Comparison of ENCODE assay signal across 2 cellular contexts in genomic region chr15:66402885-66403284, GRCh38.
TF ChIP-seq lines count a peak whose summit lies in the region.

No MANE protein-coding gene starts in this region.

TF ChIP-seq in HepG2, 621 proteins besides CTCF, POLR2A, EP300 and RAD21:
- no peak for TF ChIP-seq ZNF546 (CRISPR knock-in tag; conservative IDR thresholded peaks at IDR 0.05)
- TF ChIP-seq ZNF18 (CRISPR knock-in tag; IDR thresholded peaks at IDR 0.05; ENCODE audit: insufficient replicate concordance): peak; percentile 46
TF ChIP-seq in HepG2: peak in this region for 1.

TF ChIP-seq in H1, 55 proteins besides CTCF, POLR2A, EP300 and RAD21:
- no peak for TF ChIP-seq CREB1 (IDR thresholded peaks at IDR 0.05)
- no peak for TF ChIP-seq SIN3A (conservative IDR thresholded peaks at IDR 0.05 in 1 of 2, IDR thresholded peaks at IDR 0.05 in 1 of 2; ENCODE audit: low read depth in 1 of 2, low read length in 2 of 2)
- TF ChIP-seq YY1 (IDR thresholded peaks at IDR 0.05; ENCODE audit: low read depth, low read length): no peak
- TF ChIP-seq EZH2 (IDR thresholded peaks at IDR 0.05; ENCODE audit: low read depth, low read length, severe bottlenecking): no peak
- no peak for TF ChIP-seq JUN (IDR thresholded peaks at IDR 0.05; ENCODE audit: low read depth, low read length)
- TF ChIP-seq USF2 (IDR thresholded peaks at IDR 0.05; ENCODE audit: low read length): no peak
